17 cellular contexts compared by ENCODE assay signal in genomic region chr13:27334774-27335490, GRCh38.
DNase-seq lines count a peak whose midpoint lies in the region; ATAC-seq and TF ChIP-seq lines count a peak whose summit lies in the region.
"Had no signal": no experiment of that assay in that cellular context is flagged by ENCODE, and none has a peak within 500 bp of the region (broad histone marks: within the 10 kb centered on the region; RNA-seq: fewer than 3 reads in every experiment).

No MANE protein-coding gene starts in this region.

- ATAC-seq in GM19467 (IDR thresholded peaks at IDR 0.05; ENCODE audit: unreplicated experiment) = no peak
- ATAC-seq: CD8-positive, alpha-beta T cell had no signal

- DNase-seq in NCI-H2171 treated with DMSO at 0.1 percent for 48 hours (lab: John Stamatoyannopoulos, UW) = peak; percentile 21
- no peak for DNase-seq in NCI-H2171 (lab: John Stamatoyannopoulos, UW)
- DNase-seq in NCI-H2196 treated with DMSO at 0.1 percent for 48 hours (lab: John Stamatoyannopoulos, UW; ENCODE audit: unreplicated experiment) = peak; percentile 30
- peak in 29 of 61 donors; percentile 6 to 85 (median 33) for DNase-seq in caudate nucleus (lab: John Stamatoyannopoulos, UW)
- peak; percentile 75 for DNase-seq in retinal pigment epithelial cell (ENCODE audit: low read depth)
- no peak for DNase-seq in H4 (ENCODE audit: low spot score)
- DNase-seq in GDM1 (lab: John Stamatoyannopoulos, UW) = no peak
- DNase-seq: activated CD4-positive, alpha-beta T cell treated with anti-CD3 and anti-CD28 coated beads, Interleukin-2, amount 10 ng/mL, durations not matched to agents 24 days and 14 days; activated naive CD4-positive, alpha-beta T cell treated with Interleukin-2 at 50 U/mL for 16 hours; CD8-positive, alpha-beta T cell; GOT3; OCI-M1; stimulated activated CD4-positive, alpha-beta T cell treated with anti-CD3 and anti-CD28 coated beads, Interleukin-2, amount 100 ng/mL, for 24 hours; T1000 had no signal

- no peak overlapping the region for H3K4me3 ChIP-seq in retinal pigment epithelial cell (ENCODE audit: low read length)
- H3K4me3 ChIP-seq: hepatocyte, vagina had no signal

- H3K27ac ChIP-seq in caudate nucleus (ENCODE audit: low read depth, low read length) = peak overlapping the region; percentile 58
- H3K27ac ChIP-seq: hepatocyte, vagina had no signal

- no peak for TF ChIP-seq CTCF in retinal pigment epithelial cell (conservative IDR thresholded peaks at IDR 0.05; ENCODE audit: low read depth, low read length)

Comparison
In these comparisons a context has a peak if more than half of its experiments do, and no peak if none do; other contexts are left out.
1. DNase-seq: peak in NCI-H2171 treated with DMSO at 0.1 percent for 48 hours (single experiment), NCI-H2196 treated with DMSO at 0.1 percent for 48 hours (single experiment) and retinal pigment epithelial cell (single experiment); none in NCI-H2171 (single experiment), H4 (single experiment) and GDM1 (single experiment).